ENCODE assay signal across 1 cellular context in genomic region chr6:24666616-24667377, GRCh38.
TF ChIP-seq lines count a peak whose summit lies in the region.

Gene ACOT13 (plus strand): TSS chr6:24667077. CDS start chr6:24667264, 187 bp downstream.
Gene TDP2 (minus strand): TSS chr6:24666899. CDS start chr6:24666862, 37 bp downstream.

TF ChIP-seq in HepG2, 621 proteins besides CTCF, POLR2A, EP300 and RAD21 (continued from another document and continues in another):
- peak; percentile 87; the same call in 1 of the 2 replicates for TF ChIP-seq ZNF724P (CRISPR knock-in tag; IDR thresholded peaks at IDR 0.05; ENCODE audit: borderline replicate concordance)
- TF ChIP-seq FOSL2 (CRISPR knock-in tag; IDR thresholded peaks at IDR 0.05): peak; percentile 94
- peak; percentile 64; the same call in 1 of the 2 replicates for TF ChIP-seq SNAPC5 (CRISPR knock-in tag; IDR thresholded peaks at IDR 0.05; ENCODE audit: borderline replicate concordance)
- TF ChIP-seq HNF1A (IDR thresholded peaks at IDR 0.05; ENCODE audit: low read depth): peak; percentile 12; the same call in 1 of the 2 replicates
- TF ChIP-seq HNF1A (CRISPR knock-in tag; IDR thresholded peaks at IDR 0.05; ENCODE audit: borderline replicate concordance): peak; percentile 76
- no peak; the same call in 1 of the 2 replicates for TF ChIP-seq RBAK (CRISPR knock-in tag; IDR thresholded peaks at IDR 0.05)
- TF ChIP-seq GPN1 (CRISPR knock-in tag; IDR thresholded peaks at IDR 0.05; ENCODE audit: borderline replicate concordance): no peak
- 0 out of 2 replicates have a peak, but pooled peaks have one; percentile 35 for TF ChIP-seq ZMYM2 (CRISPR knock-in tag; IDR thresholded peaks at IDR 0.05)
- TF ChIP-seq PHF8 (CRISPR knock-in tag; IDR thresholded peaks at IDR 0.05): peak; percentile 94
- TF ChIP-seq SKIL (CRISPR knock-in tag; IDR thresholded peaks at IDR 0.05; ENCODE audit: borderline replicate concordance): peak; percentile 55; the same call in 1 of the 2 replicates
- peak; percentile 57; the same call in 1 of the 2 replicates for TF ChIP-seq CHD4 (IDR thresholded peaks at IDR 0.05; ENCODE audit: borderline replicate concordance, low read length)
- no peak for TF ChIP-seq SRSF9 (IDR thresholded peaks at IDR 0.05; ENCODE audit: borderline replicate concordance, insufficient read depth, low read depth, low read length, poor library complexity, severe bottlenecking)
- TF ChIP-seq NFE2L1 (CRISPR knock-in tag; IDR thresholded peaks at IDR 0.05; ENCODE audit: borderline replicate concordance): peak; percentile 92; the same call in 1 of the 2 replicates
- TF ChIP-seq FOXJ3 (CRISPR knock-in tag; IDR thresholded peaks at IDR 0.05; ENCODE audit: borderline replicate concordance): 0 out of 2 replicates have a peak, but pooled peaks have one; percentile 32
- TF ChIP-seq KDM5A (IDR thresholded peaks at IDR 0.05; ENCODE audit: borderline replicate concordance, low read length): peak; percentile 72
- TF ChIP-seq ZBTB3 (CRISPR knock-in tag; IDR thresholded peaks at IDR 0.05; ENCODE audit: borderline replicate concordance, low read depth): no peak
- 0 out of 2 replicates have a peak, but pooled peaks have one; percentile 23 for TF ChIP-seq ZNF180 (CRISPR knock-in tag; IDR thresholded peaks at IDR 0.05; ENCODE audit: borderline replicate concordance, low read depth)
- TF ChIP-seq ZEB1 (IDR thresholded peaks at IDR 0.05; ENCODE audit: insufficient replicate concordance, low read depth): peak; percentile 79
- TF ChIP-seq TAF1 (CRISPR knock-in tag; IDR thresholded peaks at IDR 0.05): peak; percentile 95
- TF ChIP-seq ZNF382 (CRISPR knock-in tag; IDR thresholded peaks at IDR 0.05; ENCODE audit: borderline replicate concordance): no peak
- no peak for TF ChIP-seq ZNF510 (CRISPR knock-in tag; IDR thresholded peaks at IDR 0.05; ENCODE audit: low read depth)
- TF ChIP-seq CBX5 (CRISPR knock-in tag; IDR thresholded peaks at IDR 0.05; ENCODE audit: borderline replicate concordance): peak; percentile 82
- peak; percentile 87; the same call in 1 of the 2 replicates for TF ChIP-seq ZNF503 (CRISPR knock-in tag; IDR thresholded peaks at IDR 0.05)
- TF ChIP-seq ZBTB26 (CRISPR knock-in tag; IDR thresholded peaks at IDR 0.05; ENCODE audit: borderline replicate concordance): peak; percentile 76; the same call in 1 of the 2 replicates
- peak; percentile 56 for TF ChIP-seq HINFP (CRISPR knock-in tag; IDR thresholded peaks at IDR 0.05; ENCODE audit: low read depth)
- peak; percentile 88; the same call in 1 of the 2 replicates for TF ChIP-seq STAT6 (CRISPR knock-in tag; IDR thresholded peaks at IDR 0.05; ENCODE audit: borderline replicate concordance)
- peak; percentile 63 for TF ChIP-seq ZNF777 (CRISPR knock-in tag; IDR thresholded peaks at IDR 0.05)
- TF ChIP-seq RARG (CRISPR knock-in tag; IDR thresholded peaks at IDR 0.05; ENCODE audit: low read depth): no peak
- peak; percentile 86; the same call in 1 of the 2 replicates for TF ChIP-seq ZNF441 (CRISPR knock-in tag; IDR thresholded peaks at IDR 0.05; ENCODE audit: borderline replicate concordance)
- peak; percentile 94; the same call in 1 of the 2 replicates for TF ChIP-seq EED (CRISPR knock-in tag; IDR thresholded peaks at IDR 0.05)
- peak; percentile 97 for TF ChIP-seq DNMT1 (CRISPR knock-in tag; IDR thresholded peaks at IDR 0.05)
- no peak for TF ChIP-seq NCOA5 (CRISPR knock-in tag; IDR thresholded peaks at IDR 0.05)
- peak; percentile 90 for TF ChIP-seq MYC (CRISPR knock-in tag; IDR thresholded peaks at IDR 0.05; ENCODE audit: borderline replicate concordance)
- peak; percentile 89 for TF ChIP-seq SAP130 (CRISPR knock-in tag; IDR thresholded peaks at IDR 0.05; ENCODE audit: low read depth)
- TF ChIP-seq RFX1 (IDR thresholded peaks at IDR 0.05): no peak
- TF ChIP-seq ZZZ3 (CRISPR knock-in tag; IDR thresholded peaks at IDR 0.05; ENCODE audit: borderline replicate concordance): no peak; the same call in none of the 2 replicates
- TF ChIP-seq AGO1 (IDR thresholded peaks at IDR 0.05; ENCODE audit: low read depth, low read length, poor library complexity, severe bottlenecking): peak; percentile 77
- peak; percentile 98 for TF ChIP-seq IKZF5 (CRISPR knock-in tag; IDR thresholded peaks at IDR 0.05)
- peak; percentile 45; the same call in 1 of the 2 replicates for TF ChIP-seq MXD4 (CRISPR knock-in tag; IDR thresholded peaks at IDR 0.05)
- TF ChIP-seq TEAD2 (CRISPR knock-in tag; IDR thresholded peaks at IDR 0.05): no peak
- TF ChIP-seq PHB2 (IDR thresholded peaks at IDR 0.05; ENCODE audit: partially characterized antibody): no peak
- TF ChIP-seq MZF1 (CRISPR knock-in tag; IDR thresholded peaks at IDR 0.05; ENCODE audit: borderline replicate concordance): no peak
- no peak for TF ChIP-seq PITX1 (CRISPR knock-in tag; IDR thresholded peaks at IDR 0.05)
- peak; percentile 37 for TF ChIP-seq HMG20A (CRISPR knock-in tag; IDR thresholded peaks at IDR 0.05; ENCODE audit: borderline replicate concordance)
- TF ChIP-seq SNAPC2 (CRISPR knock-in tag; IDR thresholded peaks at IDR 0.05): peak; percentile 86
- 0 out of 2 replicates have a peak, but pooled peaks have one; percentile 13 for TF ChIP-seq ZMAT5 (CRISPR knock-in tag; IDR thresholded peaks at IDR 0.05; ENCODE audit: borderline replicate concordance, low read depth)
